ENCODE assay signal across 22 cellular contexts in the genomic region with DNA sequence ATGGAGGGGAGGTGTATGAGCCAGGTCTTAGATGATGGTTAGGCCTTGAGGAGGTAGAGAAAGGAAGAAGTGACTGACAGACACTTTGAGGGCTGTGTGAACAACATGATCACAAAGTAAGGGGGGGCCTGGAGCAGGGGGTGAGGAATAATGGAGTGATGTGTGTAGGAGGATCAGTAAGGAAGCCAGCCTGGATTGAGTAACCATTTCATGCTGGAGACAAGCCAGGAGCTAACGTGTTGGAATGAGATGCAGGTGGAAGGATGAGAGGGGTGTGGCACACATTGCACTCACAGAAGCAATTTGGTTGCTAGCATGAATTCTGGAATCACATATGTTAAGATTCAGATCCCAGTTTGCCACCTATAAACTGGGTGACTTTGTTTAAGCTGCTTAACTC.
DNase-seq lines count a peak whose midpoint lies in the region; ATAC-seq, FAIRE-seq and TF ChIP-seq lines count a peak whose summit lies in the region.
"Had no signal": no experiment of that assay in that cellular context is flagged by ENCODE, and none has a peak within 500 bp of the region (broad histone marks: within the 10 kb centered on the region; RNA-seq: fewer than 3 reads in every experiment).

No MANE protein-coding gene starts in this region.

- peak overlapping the region; percentile 18 for H3K27ac Mint-ChIP-seq in T-helper 2 cell treated with Interferon-gamma antibody and Interleukin-4, amounts not matched to agents 5 μg/mL and 100 μg/mL, for 36 hours
- H3K27ac Mint-ChIP-seq: activated CD8-positive, alpha-beta T cell treated with anti-CD3 and anti-CD28 coated beads for 36 hours; activated naive CD4-positive, alpha-beta T cell treated with anti-CD3 and anti-CD28 coated beads, Interleukin-2, amount 10 ng/mL, durations not matched to agents 7 days and 5 days had no signal

- TF ChIP-seq CTCF in omental fat pad (IDR thresholded peaks at IDR 0.05): no peak

- ATAC-seq in omental fat pad (ENCODE audit: low FRiP score) (peak; percentile 77), GM21576 (IDR thresholded peaks at IDR 0.05; ENCODE audit: unreplicated experiment) (no peak), GM19467 (IDR thresholded peaks at IDR 0.05; ENCODE audit: unreplicated experiment) (no peak)
- ATAC-seq: activated CD4-positive, CD25-positive, alpha-beta regulatory T cell treated with anti-CD3 and anti-CD28 coated beads, Interleukin-2, amount 50 U/mL, for 24 hours; activated CD8-positive, alpha-beta T cell treated with anti-CD3 and anti-CD28 coated beads for 36 hours; mucosa of descending colon; psoas muscle had no signal

- peaks cover 13% of the 10 kb centered on the region for H3K4me1 Mint-ChIP-seq in T-helper 2 cell treated with Interferon-gamma antibody and Interleukin-4, amounts not matched to agents 5 μg/mL and 100 μg/mL, for 36 hours (ENCODE audit: low read depth)

- FAIRE-seq in GM19239 (lab: Jason Lieb, UNC): no peak
- FAIRE-seq: D721Med, GM18507 had no signal

- no peak for DNase-seq in T-helper 2 cell treated with Interferon-gamma antibody and Interleukin-4, amounts not matched to agents 5 μg/mL and 100 μg/mL, for 36 hours (ENCODE audit: low spot score)
- DNase-seq in T-helper 2 cell (no peak), HT1080 (ENCODE audit: low read depth) (peak; percentile 35), astrocyte of the hippocampus (ENCODE audit: low read depth, low spot score) (peak; percentile 13), omental fat pad (ENCODE audit: low spot score) (peak; percentile 30), GM19239 (ENCODE audit: insufficient read length, low spot score) (no peak)
- DNase-seq: activated CD8-positive, alpha-beta T cell treated with anti-CD3 and anti-CD28 coated beads for 36 hours; activated naive CD4-positive, alpha-beta T cell treated with anti-CD3 and anti-CD28 coated beads, Interleukin-2, amount 10 ng/mL, durations not matched to agents 7 days and 5 days; activated T-cell treated with anti-CD3 and anti-CD28 coated beads for 4 hours; HCEC 1CT; immature natural killer cell; KBM-7; NCI-H187 treated with DMSO at 0.1 percent for 48 hours; NCI-H510A treated with DMSO at 0.1 percent for 48 hours; psoas muscle had no signal

- no peaks in the 10 kb centered on the region for H3K9me3 Mint-ChIP-seq in T-helper 2 cell treated with Interferon-gamma antibody and Interleukin-4, amounts not matched to agents 5 μg/mL and 100 μg/mL, for 36 hours
- H3K9me3 Mint-ChIP-seq: activated CD8-positive, alpha-beta T cell treated with anti-CD3 and anti-CD28 coated beads for 36 hours; activated naive CD4-positive, alpha-beta T cell treated with anti-CD3 and anti-CD28 coated beads, Interleukin-2, amount 10 ng/mL, durations not matched to agents 7 days and 5 days; central memory CD8-positive, alpha-beta T cell; immature natural killer cell had no signal

- no peak overlapping the region for H3K4me3 Mint-ChIP-seq in T-helper 2 cell treated with Interferon-gamma antibody and Interleukin-4, amounts not matched to agents 5 μg/mL and 100 μg/mL, for 36 hours
- H3K4me3 Mint-ChIP-seq: activated CD8-positive, alpha-beta T cell treated with anti-CD3 and anti-CD28 coated beads for 36 hours; activated naive CD4-positive, alpha-beta T cell treated with anti-CD3 and anti-CD28 coated beads, Interleukin-2, amount 10 ng/mL, durations not matched to agents 7 days and 5 days; central memory CD8-positive, alpha-beta T cell; immature natural killer cell had no signal

- H3K27me3 Mint-ChIP-seq in T-helper 2 cell treated with Interferon-gamma antibody and Interleukin-4, amounts not matched to agents 5 μg/mL and 100 μg/mL, for 36 hours (ENCODE audit: low read depth): no peaks in the 10 kb centered on the region
- H3K27me3 Mint-ChIP-seq: activated CD8-positive, alpha-beta T cell treated with anti-CD3 and anti-CD28 coated beads for 36 hours; activated naive CD4-positive, alpha-beta T cell treated with anti-CD3 and anti-CD28 coated beads, Interleukin-2, amount 10 ng/mL, durations not matched to agents 7 days and 5 days; central memory CD8-positive, alpha-beta T cell had no signal

- H3K36me3 Mint-ChIP-seq in T-helper 2 cell treated with Interferon-gamma antibody and Interleukin-4, amounts not matched to agents 5 μg/mL and 100 μg/mL, for 36 hours (ENCODE audit: low read depth): no peaks in the 10 kb centered on the region

Comparison
In these comparisons a context has a peak if more than half of its experiments do, and no peak if none do; other contexts are left out.
1. DNase-seq: peak in HT1080 (single experiment), astrocyte of the hippocampus (single experiment) and omental fat pad (single experiment); none in T-helper 2 cell treated with Interferon-gamma antibody and Interleukin-4, amounts not matched to agents 5 μg/mL and 100 μg/mL, for 36 hours (single experiment), T-helper 2 cell (0 of 5) and GM19239 (single experiment).